30 cellular contexts compared by ENCODE assay signal in genomic region chr20:2672446-2672845, GRCh38. TPM values are rescaled to one million over a fixed set of nuclear protein-coding genes. Genes with fewer than 3 reads are reported as not detected.
"Had no signal": no experiment of that assay in that cellular context is flagged by ENCODE, and none has a peak within 500 bp of the region (broad histone marks: within the 10 kb centered on the region; RNA-seq: fewer than 3 reads in every experiment).

No MANE protein-coding gene starts in this region.

- H2AFZ ChIP-seq: neural progenitor cell, parathyroid adenoma had no signal

- H3K4me1 ChIP-seq: left lung, lower lobe of right lung, neural progenitor cell, parathyroid adenoma, suprapubic skin, tibial artery, upper lobe of right lung had no signal

- H3K9ac ChIP-seq: neural progenitor cell, parathyroid adenoma had no signal

- H3K9me3 ChIP-seq: left lung, lower lobe of right lung, neutrophil, suprapubic skin, thoracic aorta, tibial artery, upper lobe of right lung had no signal

- H3K4me3 ChIP-seq: left lung, lower lobe of right lung, neural progenitor cell, skin epidermis, suprapubic skin, thoracic aorta, tibial artery, upper lobe of right lung had no signal

- FAIRE-seq: islet of Langerhans, kidney, urothelium cell line had no signal

- H3K36me3 ChIP-seq: left lung, lower lobe of right lung, neural progenitor cell, neutrophil, suprapubic skin, thoracic aorta, tibial artery, upper lobe of right lung had no signal

- DNase-seq: hypothalamus; immature natural killer cell; kidney; left colon; left lung; lower lobe of right lung; mammary epithelial cell; mesenchymal stem cell; naive B cell; natural killer cell; nephron progenitor cell; occipital lobe; retina; right cardiac atrium; stimulated activated CD4-positive, alpha-beta T cell treated with anti-CD3 and anti-CD28 coated beads, Interleukin-12 subunit alpha, Interleukin-12 subunit beta, amount 100 ng/mL, for 4 hours; stimulated activated CD4-positive, alpha-beta T cell treated with anti-CD3 and anti-CD28 coated beads, Interleukin-15, amount 100 ng/mL, for 24 hours; stimulated activated CD4-positive, alpha-beta T cell treated with anti-CD3 and anti-CD28 coated beads, Interleukin-4, amount 100 ng/mL, for 1 hour; stimulated activated naive CD4-positive, alpha-beta T cell; trophoblast cell; upper lobe of right lung had no signal

- H3K27ac ChIP-seq: left lung, lower lobe of right lung, neural progenitor cell, neutrophil, parathyroid adenoma, skin epidermis, suprapubic skin, thoracic aorta, tibial artery, upper lobe of right lung had no signal

- H3K79me2 ChIP-seq: parathyroid adenoma had no signal

- ATAC-seq: left colon, left lung, lower lobe of right lung, natural killer cell, right cardiac atrium, sciatic nerve, upper lobe of right lung had no signal

- H3K4me2 ChIP-seq: neural progenitor cell had no signal

- H3K27me3 ChIP-seq: left lung, suprapubic skin, tibial artery, upper lobe of right lung had no signal

RNA-seq across cellular contexts. Expression of gene EBF4, which starts 20.1 kb away (rescaled TPM):
- polyA plus RNA-seq: mammary epithelial cell had no signal
